Comparison of ENCODE assay signal across 8 cellular contexts in the genomic region with DNA sequence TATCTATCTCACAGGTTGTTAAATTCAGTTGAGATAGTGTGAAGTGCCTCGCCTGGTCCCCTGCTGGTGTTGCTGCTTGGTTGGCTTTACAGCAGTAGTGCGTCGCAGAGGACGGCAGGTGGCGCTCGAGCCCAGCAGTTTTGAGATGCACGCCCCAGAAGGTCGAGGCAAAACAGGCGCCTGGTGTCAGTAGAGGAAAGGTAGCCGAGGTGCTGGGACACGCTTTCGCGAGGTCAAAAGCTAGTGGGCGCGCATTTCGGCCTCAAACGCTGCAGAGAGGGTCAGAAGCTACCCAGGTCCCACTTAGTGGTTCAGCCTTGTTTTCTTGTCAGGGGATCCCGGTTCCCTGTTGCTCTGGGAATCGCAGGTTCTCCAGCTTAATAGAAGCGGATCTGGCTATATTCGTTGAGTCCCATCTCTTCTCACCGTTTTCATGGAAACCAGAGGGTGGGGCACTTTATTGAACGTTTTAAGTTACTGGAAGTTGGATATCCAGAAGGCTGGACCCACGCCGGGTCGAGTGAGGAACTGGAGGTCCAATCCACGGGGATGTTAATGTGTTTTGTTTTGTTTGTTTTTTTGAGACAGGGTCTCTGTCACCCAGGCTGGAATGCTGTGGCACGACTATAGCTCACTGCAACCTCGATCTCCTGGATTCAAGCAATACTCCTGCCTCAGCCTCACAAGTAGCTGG. TPM values are rescaled to one million over a fixed set of nuclear protein-coding genes. Genes with fewer than 3 reads are reported as not detected.
A peak's percentile ranks its signal among the peaks of the same experiment; 100 is the strongest.
DNase-seq lines count a peak whose midpoint lies in the region; ATAC-seq and TF ChIP-seq lines count a peak whose summit lies in the region.

No MANE protein-coding gene starts in this region.

- peaks cover 5 to 22% (median 19%) of the 10 kb centered on the region in 10 experiments for H3K4me1 ChIP-seq in BLaER1 treated with 17β-estradiol and CSF1 and Interleukin-3, amounts not matched to agents 10 nM and 100 nM

- peak overlapping the region; percentile 87 to 99 (median 97) for H3K4me2 ChIP-seq in BLaER1 treated with 17β-estradiol and CSF1 and Interleukin-3, amounts not matched to agents 10 nM and 100 nM

- peaks cover 0 to 8% (median 0%) of the 10 kb centered on the region in 11 experiments; a peak in 3 of 22 replicates for H3K27me3 ChIP-seq in BLaER1 treated with 17β-estradiol and CSF1 and Interleukin-3, amounts not matched to agents 10 nM and 100 nM

- no peak overlapping the region for H3K27ac Mint-ChIP-seq in endothelial cell (ENCODE audit: unreplicated experiment)

- H3K9me3 Mint-ChIP-seq in endothelial cell (ENCODE audit: unreplicated experiment), result no peaks in the 10 kb centered on the region

- H3K27me3 Mint-ChIP-seq in endothelial cell (ENCODE audit: unreplicated experiment), result peaks cover 7% of the 10 kb centered on the region

- H3K4me1 Mint-ChIP-seq in endothelial cell (ENCODE audit: unreplicated experiment), result peaks cover 8% of the 10 kb centered on the region

- peaks cover 10% of the 10 kb centered on the region for H3K36me3 Mint-ChIP-seq in endothelial cell (ENCODE audit: low read depth, unreplicated experiment)

- no peak overlapping the region for H3K27ac ChIP-seq in BLaER1 treated with 17β-estradiol and CSF1 and Interleukin-3, amounts not matched to agents 10 nM and 100 nM

- peak; percentile 96 for DNase-seq in HuH-7.5 (ENCODE audit: low spot score)
- DNase-seq in NOMO-1 treated with dmso at 0.1 percent for 144 hours (lab: John Stamatoyannopoulos, UW; ENCODE audit: unreplicated experiment), result peak; percentile 81
- DNase-seq in activated CD8-positive, alpha-beta memory T cell treated with anti-CD3 and anti-CD28 coated beads, Interleukin-2, amount 50 U/mL, for 1 hour (ENCODE audit: extremely low read depth), result peak; percentile 69
- DNase-seq in endothelial cell (ENCODE audit: low spot score), result peak; percentile 90
- peak; percentile 93 for DNase-seq in mucosa of gallbladder (ENCODE audit: low spot score)
- peak; percentile 92 for DNase-seq in stimulated activated CD8-positive, alpha-beta memory T cell treated with anti-CD3 and anti-CD28 coated beads, Interleukin-4, amount 100 ng/mL, for 48 hours

- peak; percentile 88 for ATAC-seq in GM19452 (IDR thresholded peaks at IDR 0.05; ENCODE audit: unreplicated experiment)

- no peak overlapping the region for H3K4me3 ChIP-seq in BLaER1 treated with 17β-estradiol and CSF1 and Interleukin-3, amounts not matched to agents 10 nM and 100 nM

- H3K36me3 ChIP-seq in BLaER1 treated with 17β-estradiol and CSF1 and Interleukin-3, amounts not matched to agents 10 nM and 100 nM, result peaks cover 0 to 7% (median 4%) of the 10 kb centered on the region in 11 experiments; a peak in 9 of 22 replicates

- peak; percentile 84 for TF ChIP-seq CTCF in endothelial cell (IDR thresholded peaks at IDR 0.05; ENCODE audit: unreplicated experiment)

- H3K9ac ChIP-seq in BLaER1 treated with 17β-estradiol and CSF1 and Interleukin-3, amounts not matched to agents 10 nM and 100 nM, result peak overlapping the region in 1 of 11 experiments; percentile 77; a peak in 1 of 22 replicates

- H3K9me3 ChIP-seq in BLaER1 treated with 17β-estradiol and CSF1 and Interleukin-3, amounts not matched to agents 10 nM and 100 nM (replicated peaks in 1 of 11), result peaks cover 14 to 38% (median 29%) of the 10 kb centered on the region in 11 experiments

- peak overlapping the region; percentile 83 for H3K4me3 Mint-ChIP-seq in endothelial cell (ENCODE audit: unreplicated experiment)

- no peaks in the 10 kb centered on the region for H4K20me1 ChIP-seq in BLaER1 treated with 17β-estradiol and CSF1 and Interleukin-3, amounts not matched to agents 10 nM and 100 nM

RNA-seq across cellular contexts. Expression of a gene that starts 10.3 kb away (rescaled TPM):
- total RNA-seq in endothelial cell (ENCODE audit: unreplicated experiment) (35.6 TPM), mucosa of gallbladder (24.2 TPM)
